In the genomic region with DNA sequence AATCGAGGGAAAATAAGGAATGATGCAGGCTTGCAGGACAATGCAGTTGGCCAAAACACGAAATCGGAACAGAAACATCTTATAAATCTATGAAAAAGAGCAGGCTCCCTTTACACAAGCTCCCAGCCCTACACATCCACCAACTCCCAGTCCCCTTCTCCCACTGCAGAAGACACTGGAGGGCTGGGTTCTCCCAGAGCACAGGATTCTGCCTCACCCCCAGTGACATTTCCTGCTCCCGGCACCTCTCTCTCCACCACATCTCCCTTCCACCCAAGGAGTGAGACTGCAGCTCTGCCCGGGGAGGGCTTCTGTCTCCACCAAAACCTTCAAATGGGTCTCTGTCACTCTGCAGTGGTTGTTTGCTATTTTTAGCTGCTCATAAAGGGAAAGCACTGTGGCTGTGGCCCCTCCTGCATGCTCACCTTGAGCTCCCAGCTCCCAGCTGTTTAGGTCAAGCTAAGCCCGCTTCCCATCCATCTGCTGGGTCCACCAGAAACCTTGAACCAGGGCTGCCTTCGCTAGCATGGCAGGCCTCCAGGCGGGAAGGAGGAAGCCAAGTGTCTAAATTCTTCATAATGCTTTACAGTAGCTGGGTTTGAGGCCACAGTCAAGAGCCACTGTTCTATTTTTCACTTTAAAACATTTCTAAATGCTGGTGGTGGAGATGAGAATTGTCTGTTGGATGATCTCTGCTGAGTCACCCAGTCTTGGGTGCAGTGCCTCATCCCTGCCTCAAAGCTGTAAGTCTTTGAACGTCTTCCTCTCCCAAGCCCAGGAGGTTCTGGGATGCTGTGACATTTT, we compare ENCODE assay signal across 7 cellular contexts. TPM values are rescaled to one million over a fixed set of nuclear protein-coding genes. Genes with fewer than 3 reads are reported as not detected.
DNase-seq lines count a peak whose midpoint lies in the region; ATAC-seq and TF ChIP-seq lines count a peak whose summit lies in the region.

No MANE protein-coding gene starts in this region.

- ATAC-seq in Panc1 (no peak), HG03565 (IDR thresholded peaks at IDR 0.05; ENCODE audit: unreplicated experiment) (no peak)

- H3K4me1 ChIP-seq in Panc1 (ENCODE audit: control insufficient read depth, insufficient read depth, low read length), result peaks cover 26% of the 10 kb centered on the region
- peaks cover 16% of the 10 kb centered on the region for H3K4me1 ChIP-seq in smooth muscle cell (ENCODE audit: low read depth)

- in situ Hi-C loops in Panc1 (cut with HindIII; ENCODE audit: low pct_unique_long_range_greater_than_20kb, low sequenced_read_pairs), result no loop called here

- H4K20me1 ChIP-seq in smooth muscle cell (ENCODE audit: low read depth), result no peaks in the 10 kb centered on the region

- H3K9me3 ChIP-seq in Panc1 (ENCODE audit: control insufficient read depth, insufficient read depth, low read depth, low read length) (no peaks in the 10 kb centered on the region), smooth muscle cell (replicated peaks; ENCODE audit: low read depth) (no peaks in the 10 kb centered on the region)

- H3K36me3 ChIP-seq in Panc1 (ENCODE audit: control insufficient read depth, insufficient read depth, low read length) (no peaks in the 10 kb centered on the region), smooth muscle cell (ENCODE audit: low read depth) (no peaks in the 10 kb centered on the region)

- H3K9ac ChIP-seq in smooth muscle cell (ENCODE audit: low read depth), result no peak overlapping the region

- CTCF ChIA-PET in Panc1 (lab: Charles Lee), result interaction anchor here (0.7 kb wide), 1 partner anchor 77 kb away, joined by 3 read pairs; no protein-coding TSS in a partner anchor

- H2AFZ ChIP-seq in smooth muscle cell (ENCODE audit: low read depth), result peak overlapping the region; percentile 17

- WGBS in smooth muscle cell (ENCODE audit: low lambda C conversion rate), result 79% methylated on average over 9 of the region's 9 CpGs

- peak overlapping the region; percentile 8 for H3K4me2 ChIP-seq in smooth muscle cell

- H3F3A ChIP-seq in smooth muscle cell (ENCODE audit: low read depth), result peaks cover 19% of the 10 kb centered on the region

- peak overlapping the region; percentile 51; the same call in 1 of the 2 replicates for H3K27ac ChIP-seq in Panc1 (ENCODE audit: low read length)
- peak overlapping the region; percentile 60 for H3K27ac ChIP-seq in smooth muscle cell (ENCODE audit: low read depth)

- no peaks in the 10 kb centered on the region for H3K27me3 ChIP-seq in Panc1 (ENCODE audit: control insufficient read depth, insufficient read depth, low read length)
- no peaks in the 10 kb centered on the region for H3K27me3 ChIP-seq in smooth muscle cell (ENCODE audit: low read depth)

- TF ChIP-seq CTCF in Panc1 (IDR thresholded peaks at IDR 0.05), result no peak
- TF ChIP-seq CTCF in epithelial cell of esophagus (IDR thresholded peaks at IDR 0.05; ENCODE audit: insufficient read depth, low read depth, low read length, missing control alignments), result peak; percentile 7
- no peak for TF ChIP-seq CTCF in smooth muscle cell (IDR thresholded peaks at IDR 0.05; ENCODE audit: borderline replicate concordance, insufficient read depth, poor library complexity, severe bottlenecking)

- H3K4me3 ChIP-seq in Panc1 (ENCODE audit: low read depth in 2 of 2, low read length in 2 of 2), result no peak overlapping the region
- H3K4me3 ChIP-seq in epithelial cell of esophagus (ENCODE audit: low read length), result no peak overlapping the region
- H3K4me3 ChIP-seq in smooth muscle cell, result no peak overlapping the region

- POLR2A ChIA-PET in Panc1 (lab: Charles Lee), result no interaction called here

- DNase-seq in GM04504 (ENCODE audit: low read depth) (peak; percentile 64), Panc1 (ENCODE audit: low read depth, low spot score) (no peak), epithelial cell of esophagus (ENCODE audit: low read depth) (peak; percentile 63), smooth muscle cell (lab: John Stamatoyannopoulos, UW; ENCODE audit: unreplicated experiment) (no peak), HK-2 (ENCODE audit: unreplicated experiment) (no peak)
- DNase-seq in stimulated activated CD8-positive, alpha-beta memory T cell treated with anti-CD3 and anti-CD28 coated beads, Interleukin-4, amount 100 ng/mL, for 48 hours, result no peak

- no TSS peak for BruUV-seq in Panc1 (replicated peaks; lab: Mats Ljungman, UMichigan)

- intact Hi-C loops in Panc1 (cut with micrococcal nuclease; ENCODE audit: unreplicated experiment), result no loop called here

- H3K79me2 ChIP-seq in smooth muscle cell (ENCODE audit: low read depth), result no peaks in the 10 kb centered on the region

RNA-seq across cellular contexts. Expression of a gene that starts 3.3 kb away (rescaled TPM):
- 14.0 TPM for total RNA-seq in Panc1 (2021; ENCODE audit: unreplicated experiment)
- 6.6 TPM for polyA plus RNA-seq in Panc1 (2012; ENCODE audit: insufficient read length)
- 6.1 and 6.2 TPM in 2 replicates for total RNA-seq in smooth muscle cell
- polyA plus RNA-seq in smooth muscle cell, result 3.4 and 4.2 TPM in 2 replicates

RNA-seq across cellular contexts. Expression of a gene that starts 53.0 kb away (rescaled TPM):
- total RNA-seq in Panc1 (2021; ENCODE audit: unreplicated experiment) (17.9 TPM), smooth muscle cell (22.5 and 24.1 TPM in 2 replicates)
- 5.7 TPM for polyA plus RNA-seq in Panc1 (2012; ENCODE audit: insufficient read length)
- 6.2 and 8.4 TPM in 2 replicates for polyA plus RNA-seq in smooth muscle cell

Comparison
In these comparisons a context has a peak if more than half of its experiments do, and no peak if none do; other contexts are left out.
1. DNase-seq: peak in GM04504 (single experiment) and epithelial cell of esophagus (single experiment); none in Panc1 (single experiment), smooth muscle cell (single experiment), stimulated activated CD8-positive, alpha-beta memory T cell treated with anti-CD3 and anti-CD28 coated beads, Interleukin-4, amount 100 ng/mL, for 48 hours (single experiment) and HK-2 (single experiment).